Comparison of ENCODE assay signal across 10 cellular contexts in the genomic region with DNA sequence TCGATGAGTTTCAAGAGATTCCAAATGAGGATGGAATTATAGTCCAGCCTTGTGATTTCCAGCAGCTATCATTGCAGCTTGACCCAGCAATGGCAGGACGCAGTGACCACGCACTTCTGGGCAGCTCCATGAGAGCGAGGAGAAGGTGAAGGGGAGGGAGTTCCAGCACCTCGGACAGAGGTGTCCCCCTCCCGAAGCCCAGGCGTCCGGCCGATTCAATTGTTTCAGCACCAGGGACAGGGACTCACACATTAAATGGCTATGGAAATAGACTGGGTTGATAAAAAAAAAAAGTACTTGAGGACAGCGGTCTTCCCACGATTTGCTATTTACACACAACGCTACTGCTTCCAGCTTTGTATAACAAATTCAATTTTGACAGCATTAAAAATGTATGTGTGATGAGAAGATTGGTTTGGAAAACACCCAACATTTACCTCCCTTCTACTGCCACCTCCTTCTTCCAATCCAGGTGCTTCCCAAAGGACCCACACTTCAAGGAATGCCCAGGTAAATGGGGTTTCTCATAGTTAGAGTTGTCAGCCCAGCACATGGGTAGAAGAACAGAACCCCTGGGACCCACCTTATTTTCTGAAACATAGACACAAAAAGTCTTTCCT.
A peak's percentile ranks its signal among the peaks of the same experiment; 100 is the strongest.
DNase-seq lines count a peak whose midpoint lies in the region; ATAC-seq and TF ChIP-seq lines count a peak whose summit lies in the region.
"Had no signal": no experiment of that assay in that cellular context is flagged by ENCODE, and none has a peak within 500 bp of the region (broad histone marks: within the 10 kb centered on the region; RNA-seq: fewer than 3 reads in every experiment).

No MANE protein-coding gene starts in this region.

- TF ChIP-seq CTCF in endodermal cell (conservative IDR thresholded peaks at IDR 0.05) = no peak
- TF ChIP-seq CTCF in chondrocyte (IDR thresholded peaks at IDR 0.05) = no peak

- H3K36me3 ChIP-seq in HAP-1 (replicated peaks) (no peaks in the 10 kb centered on the region), endodermal cell (ENCODE audit: control insufficient read depth, insufficient read depth, low read length) (no peaks in the 10 kb centered on the region)

- H3K9me3 ChIP-seq in HAP-1 = no peaks in the 10 kb centered on the region
- no peaks in the 10 kb centered on the region for H3K9me3 ChIP-seq in endodermal cell (ENCODE audit: control insufficient read depth, low read length)

- DNase-seq in HAP-1 (ENCODE audit: low spot score in 2 of 2) (peak; percentile 68 to 91), RPMI8226 (peak; percentile 95), endodermal cell (peak; percentile 95), mucosa of gallbladder (ENCODE audit: low spot score) (peak; percentile 75), chondrocyte (ENCODE audit: low spot score) (no peak)

- H3K4me3 Mint-ChIP-seq in endodermal cell = no peak overlapping the region
- H3K4me3 Mint-ChIP-seq in chondrocyte (ENCODE audit: unreplicated experiment) = no peak overlapping the region
- H3K4me3 Mint-ChIP-seq in stimulated activated memory B cell treated with anti-CD40 and anti-IgM and Interleukin-4, amounts not matched to agents 10 μg/mL and 1 μg/mL and 100 μg/mL, for 72 hours = no peak overlapping the region
- H3K4me3 Mint-ChIP-seq: memory B cell had no signal

- no peak overlapping the region for H3K4me3 ChIP-seq in HAP-1
- no peak overlapping the region for H3K4me3 ChIP-seq in endodermal cell (ENCODE audit: low read length)

- H3K9ac ChIP-seq in endodermal cell (ENCODE audit: extremely low read depth, low read length, poor library complexity, severe bottlenecking) = no peak overlapping the region

- no peak overlapping the region for H3K27ac ChIP-seq in endodermal cell (ENCODE audit: low read depth, low read length)

- no peaks in the 10 kb centered on the region for H3K4me1 ChIP-seq in HAP-1
- H3K4me1 ChIP-seq in endodermal cell (ENCODE audit: control insufficient read depth, insufficient read depth, low read length) = no peaks in the 10 kb centered on the region

- H3K27me3 Mint-ChIP-seq in endodermal cell (ENCODE audit: insufficient read depth) (peaks cover 26% of the 10 kb centered on the region), chondrocyte (ENCODE audit: low read depth) (peaks cover 54% of the 10 kb centered on the region)
- H3K27me3 Mint-ChIP-seq in stimulated activated memory B cell treated with anti-CD40 and anti-IgM and Interleukin-4, amounts not matched to agents 10 μg/mL and 1 μg/mL and 100 μg/mL, for 72 hours = peaks cover 57% of the 10 kb centered on the region

- H3K9me3 Mint-ChIP-seq in endodermal cell = peaks cover 14% of the 10 kb centered on the region
- no peaks in the 10 kb centered on the region for H3K9me3 Mint-ChIP-seq in chondrocyte (ENCODE audit: low read depth)
- no peaks in the 10 kb centered on the region for H3K9me3 Mint-ChIP-seq in stimulated activated memory B cell treated with anti-CD40 and anti-IgM and Interleukin-4, amounts not matched to agents 10 μg/mL and 1 μg/mL and 100 μg/mL, for 72 hours
- H3K9me3 Mint-ChIP-seq: memory B cell had no signal

- H3K27me3 ChIP-seq in HAP-1 (ENCODE audit: low read depth) = peaks cover 7% of the 10 kb centered on the region
- H3K27me3 ChIP-seq in endodermal cell (ENCODE audit: control insufficient read depth, insufficient read depth, low read length, poor library complexity, severe bottlenecking) = peaks cover 30% of the 10 kb centered on the region

- H3K36me3 Mint-ChIP-seq in endodermal cell (ENCODE audit: low read depth) (no peaks in the 10 kb centered on the region), chondrocyte (ENCODE audit: low read depth) (no peaks in the 10 kb centered on the region)
- no peaks in the 10 kb centered on the region for H3K36me3 Mint-ChIP-seq in stimulated activated memory B cell treated with anti-CD40 and anti-IgM and Interleukin-4, amounts not matched to agents 10 μg/mL and 1 μg/mL and 100 μg/mL, for 72 hours

- 10% methylated on average over 6 to 11 of the region's 12 CpGs for WGBS in endodermal cell (ENCODE audit: insufficient coverage in 1 of 2, insufficient read length in 1 of 2), 2 experiments

- in situ Hi-C loops in HAP-1 (cut with MboI; ENCODE audit: low sequenced_read_pairs) = no loop called here

- ATAC-seq in GM21825 (IDR thresholded peaks at IDR 0.05; ENCODE audit: unreplicated experiment) (no peak), HG03565 (IDR thresholded peaks at IDR 0.05; ENCODE audit: unreplicated experiment) (no peak)
- ATAC-seq in stimulated activated memory B cell treated with anti-CD40 and anti-IgM and Interleukin-4, amounts not matched to agents 10 μg/mL and 1 μg/mL and 100 μg/mL, for 72 hours = no peak
- ATAC-seq: Panc1 had no signal

- H3K27ac Mint-ChIP-seq in endodermal cell (no peak overlapping the region), chondrocyte (ENCODE audit: unreplicated experiment) (no peak overlapping the region)
- H3K27ac Mint-ChIP-seq in stimulated activated memory B cell treated with anti-CD40 and anti-IgM and Interleukin-4, amounts not matched to agents 10 μg/mL and 1 μg/mL and 100 μg/mL, for 72 hours = no peak overlapping the region
- H3K27ac Mint-ChIP-seq: memory B cell had no signal

- H3K4me1 Mint-ChIP-seq in endodermal cell (peaks cover 24% of the 10 kb centered on the region), chondrocyte (ENCODE audit: low read depth) (no peaks in the 10 kb centered on the region)
- H3K4me1 Mint-ChIP-seq in stimulated activated memory B cell treated with anti-CD40 and anti-IgM and Interleukin-4, amounts not matched to agents 10 μg/mL and 1 μg/mL and 100 μg/mL, for 72 hours = no peaks in the 10 kb centered on the region
- H3K4me1 Mint-ChIP-seq: memory B cell had no signal
